17 cellular contexts compared by ENCODE assay signal in the genomic region with DNA sequence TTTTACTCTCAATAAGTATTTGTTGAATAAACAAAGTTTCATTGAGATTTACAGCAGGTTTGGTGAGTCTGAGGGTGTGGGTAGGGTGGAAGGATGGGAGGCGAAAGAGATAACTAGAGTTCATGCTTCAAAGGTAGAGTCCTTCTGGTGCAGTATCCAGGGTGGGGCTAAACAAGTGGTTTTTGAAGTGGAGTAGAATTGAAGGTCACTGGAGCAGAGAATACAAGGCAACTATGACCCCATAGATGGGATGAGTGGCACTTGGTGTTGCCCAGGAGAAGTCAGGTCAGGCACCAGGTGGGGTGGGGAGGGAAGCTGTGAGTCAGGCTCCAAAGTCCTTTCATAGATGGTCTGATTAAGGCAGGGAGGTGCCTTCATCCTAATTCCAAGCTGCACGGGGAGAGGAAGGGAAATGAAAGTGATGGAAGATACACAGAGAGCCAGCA. TPM values are rescaled to one million over a fixed set of nuclear protein-coding genes. Genes with fewer than 3 reads are reported as not detected.
DNase-seq lines count a peak whose midpoint lies in the region; ATAC-seq and TF ChIP-seq lines count a peak whose summit lies in the region.
"Had no signal": no experiment of that assay in that cellular context is flagged by ENCODE, and none has a peak within 500 bp of the region (broad histone marks: within the 10 kb centered on the region; RNA-seq: fewer than 3 reads in every experiment).

No MANE protein-coding gene starts in this region.

- POLR2A ChIA-PET in MCF 10A (lab: Yijun Ruan, JAX), result no interaction called here

- DNase-seq in MCF 10A (ENCODE audit: unreplicated experiment), result no peak
- DNase-seq in breast epithelium (ENCODE audit: low spot score in 2 of 2), result no peak
- DNase-seq in Peyer's patch, result peak in 2 of 3 donors; percentile 77 to 87
- peak; percentile 50 for DNase-seq in stomach
- no peak for DNase-seq in NCI-H128 (lab: John Stamatoyannopoulos, UW; ENCODE audit: unreplicated experiment)
- DNase-seq: activated naive CD4-positive, alpha-beta T cell treated with anti-CD3 and anti-CD28 coated beads, Interleukin-2, amount 10 ng/mL, durations not matched to agents 7 days and 5 days; activated T-cell treated with anti-CD3 and anti-CD28 coated beads, Interleukin-2, amount 50 U/mL, for 4 hours; C1 segment of cervical spinal cord; DMS 273 treated with DMSO at 0.1 percent for 48 hours; foreskin fibroblast; left cardiac atrium; stimulated activated CD4-positive, alpha-beta T cell treated with anti-CD3 and anti-CD28 coated beads, Interleukin-12 subunit alpha, Interleukin-12 subunit beta, amount 100 ng/mL, for 4 hours had no signal

- 53 to 73% (median 64%) methylated on average over 2 of the region's 2 CpGs for WGBS in stomach, 5 donors

- H3K36me3 ChIP-seq in breast epithelium, result no peaks in the 10 kb centered on the region
- H3K36me3 ChIP-seq in Peyer's patch, result no peaks in the 10 kb centered on the region
- no peaks in the 10 kb centered on the region for H3K36me3 ChIP-seq in stomach

- H3K4me1 Mint-ChIP-seq in MCF 10A (ENCODE audit: insufficient read depth, unreplicated experiment), result peaks cover 5% of the 10 kb centered on the region
- H3K4me1 Mint-ChIP-seq: mesothelial cell of epicardium had no signal

- H3K4me3 Mint-ChIP-seq in MCF 10A (ENCODE audit: unreplicated experiment), result no peak overlapping the region
- H3K4me3 Mint-ChIP-seq: activated naive CD4-positive, alpha-beta T cell treated with anti-CD3 and anti-CD28 coated beads, Interleukin-2, amount 10 ng/mL, durations not matched to agents 7 days and 5 days; activated T-cell treated with anti-CD3 and anti-CD28 coated beads, Interleukin-2, amount 50 U/mL, for 4 hours; mesothelial cell of epicardium had no signal

- no peaks in the 10 kb centered on the region for H3K9me3 Mint-ChIP-seq in MCF 10A (ENCODE audit: unreplicated experiment)

- no peak for TF ChIP-seq EP300 in stomach (IDR thresholded peaks at IDR 0.05)

- CTCF ChIA-PET in MCF 10A (lab: Yijun Ruan, JAX), result interaction anchor here (0.5 kb wide), 1 partner anchor 893 kb away, joined by 3 read pairs; no protein-coding TSS in a partner anchor

- intact Hi-C loops in MCF 10A (cut with micrococcal nuclease), result no loop called here
- intact Hi-C loops in breast epithelium (cut with DNase I; ENCODE audit: low total_unique reads), result no loop called here
- intact Hi-C loops in stomach (cut with DNase I; ENCODE audit: low total_unique reads), result no loop called here

- TF ChIP-seq CTCF in MCF 10A (IDR thresholded peaks at IDR 0.05; ENCODE audit: unreplicated experiment) (no peak), breast epithelium (IDR thresholded peaks at IDR 0.05) (no peak), Peyer's patch (IDR thresholded peaks at IDR 0.05) (no peak), stomach (IDR thresholded peaks at IDR 0.05) (no peak)

- H3K27ac ChIP-seq in breast epithelium (no peak overlapping the region), Peyer's patch (peak overlapping the region in 3 of 4 donors; percentile 52 to 82 (median 53)), stomach (peak overlapping the region in 1 of 5 donors; percentile 29)
- H3K27ac ChIP-seq: KMS-11 had no signal

- H3K36me3 Mint-ChIP-seq in MCF 10A (ENCODE audit: insufficient read depth, unreplicated experiment), result no peaks in the 10 kb centered on the region
- H3K36me3 Mint-ChIP-seq: mesothelial cell of epicardium had no signal

- H3K4me1 ChIP-seq in breast epithelium (no peaks in the 10 kb centered on the region), Peyer's patch (peaks cover 0 to 19% (median 2%) of the 10 kb centered on the region in 4 donors), stomach (peaks cover 0 to 14% (median 0%) of the 10 kb centered on the region in 4 donors)

- no peaks in the 10 kb centered on the region for H3K27me3 Mint-ChIP-seq in MCF 10A (ENCODE audit: insufficient read depth, unreplicated experiment)

- TF ChIP-seq POLR2A in breast epithelium (IDR thresholded peaks at IDR 0.05) (no peak), Peyer's patch (IDR thresholded peaks at IDR 0.05) (no peak), stomach (IDR thresholded peaks at IDR 0.05) (no peak)

- H3K27ac Mint-ChIP-seq in MCF 10A (ENCODE audit: low read depth, unreplicated experiment), result peak overlapping the region; percentile 3
- H3K27ac Mint-ChIP-seq: activated naive CD4-positive, alpha-beta T cell treated with anti-CD3 and anti-CD28 coated beads, Interleukin-2, amount 10 ng/mL, durations not matched to agents 7 days and 5 days; mesothelial cell of epicardium had no signal

- no peaks in the 10 kb centered on the region for H3K27me3 ChIP-seq in breast epithelium
- no peaks in the 10 kb centered on the region for H3K27me3 ChIP-seq in Peyer's patch
- H3K27me3 ChIP-seq in stomach, result no peaks in the 10 kb centered on the region

- H3K4me3 ChIP-seq in breast epithelium (no peak overlapping the region), Peyer's patch (no peak overlapping the region), stomach (no peak overlapping the region)

- ATAC-seq in esophagus mucosa (peak; percentile 84), GM21390 (IDR thresholded peaks at IDR 0.05; ENCODE audit: unreplicated experiment) (no peak), HG02885 (IDR thresholded peaks at IDR 0.05; ENCODE audit: poor library complexity, unreplicated experiment) (no peak)
- ATAC-seq: activated T-cell treated with anti-CD3 and anti-CD28 coated beads, Interleukin-2, amount 50 U/mL, for 4 hours; left cardiac atrium had no signal

- no TSS peak for BruUV-seq in MCF 10A (replicated peaks; lab: Mats Ljungman, UMichigan)

- H3K9me3 ChIP-seq in breast epithelium (no peaks in the 10 kb centered on the region), Peyer's patch (no peaks in the 10 kb centered on the region), stomach (no peaks in the 10 kb centered on the region)

RNA-seq across cellular contexts. Expression of gene CAB39, which starts 6.6 kb away (rescaled TPM):
- total RNA-seq in MCF 10A (2022), result 76.9 and 91.7 TPM in 2 replicates
- 10 to 100 TPM; 79.0 to 85.9 (median 83.4) TPM for total RNA-seq in breast epithelium
- total RNA-seq in Peyer's patch, result 100 to 1,000 TPM in 1 of 4 donors, 10 to 100 TPM in 3; 60.2 to 124 (median 72.2) TPM
- total RNA-seq in esophagus mucosa, result 50.8 TPM
- 100 to 1,000 TPM in 1 of 5 donors, 10 to 100 TPM in 4; 83.9 to 126 (median 86.9) TPM for total RNA-seq in stomach
- polyA plus RNA-seq in stomach, result 10 to 100 TPM; 21.8 to 56.4 (median 36.9) TPM

Comparison
In these comparisons a context has a peak if more than half of its experiments do, and no peak if none do; other contexts are left out.
1. DNase-seq: peak in Peyer's patch (2 of 3) and stomach (single experiment); none in MCF 10A (single experiment), breast epithelium (0 of 2) and NCI-H128 (single experiment).
2. H3K27ac ChIP-seq: peak in Peyer's patch (3 of 4); none in breast epithelium (0 of 2).